ENCODE assay signal across 9 cellular contexts in the genomic region with DNA sequence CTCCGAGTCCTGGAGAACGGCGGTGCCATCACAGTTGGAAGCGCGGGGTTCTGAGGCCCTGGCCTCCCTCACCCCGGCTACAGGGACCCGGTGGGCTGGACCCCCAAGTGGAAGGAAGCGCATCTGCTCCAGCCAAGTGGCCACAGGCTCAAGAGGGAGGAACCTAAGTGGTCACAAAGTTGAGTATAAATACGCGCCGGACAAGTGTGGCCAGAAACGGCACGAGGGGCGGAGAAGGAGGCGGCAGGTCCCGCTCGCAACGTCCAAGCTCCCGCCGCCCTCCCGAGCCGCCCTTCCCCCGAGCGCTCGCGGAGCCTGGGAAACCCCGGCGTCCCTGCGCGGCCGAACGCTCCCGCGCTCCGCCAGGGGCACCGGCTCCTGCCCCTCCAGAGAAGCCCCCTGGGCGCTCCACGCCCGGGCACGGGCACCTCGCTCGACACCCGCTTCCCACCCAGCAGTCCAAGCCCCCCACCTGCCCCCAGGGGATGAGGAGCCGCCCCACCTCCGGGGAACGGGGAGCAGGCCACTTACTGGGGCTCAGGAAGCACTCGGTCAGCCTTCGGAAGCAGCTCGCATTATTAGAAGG. TPM values are rescaled to one million over a fixed set of nuclear protein-coding genes. Genes with fewer than 3 reads are reported as not detected.
DNase-seq lines count a peak whose midpoint lies in the region; ATAC-seq, FAIRE-seq and TF ChIP-seq lines count a peak whose summit lies in the region.
"Had no signal": no experiment of that assay in that cellular context is flagged by ENCODE, and none has a peak within 500 bp of the region (broad histone marks: within the 10 kb centered on the region; RNA-seq: fewer than 3 reads in every experiment).

No MANE protein-coding gene starts in this region.

- H3K4me1 ChIP-seq in endothelial cell of umbilical vein (ENCODE audit: control insufficient read depth, extremely low read depth, insufficient read depth, low read length) (peaks cover 13% of the 10 kb centered on the region), vagina (peaks cover 21% of the 10 kb centered on the region)

- no TSS peak for BruUV-seq in endothelial cell of umbilical vein (replicated peaks; lab: Mats Ljungman, UMichigan)

- CTCF ChIA-PET in endothelial cell of umbilical vein (lab: Charles Lee) = interaction anchor here (0.6 to 1.6 kb wide), 4 partner anchors 15 to 221 kb away, joined by 3 to 19 read pairs (median 4); no protein-coding TSS in a partner anchor

- H3K4me3 Mint-ChIP-seq in nephron = peak overlapping the region; percentile 88 to 91 (median 90)
- no peak overlapping the region for H3K4me3 Mint-ChIP-seq in T-helper 2 cell treated with Interferon-gamma antibody and Interleukin-4, amounts not matched to agents 5 μg/mL and 100 μg/mL, for 36 hours

- POLR2A ChIA-PET in endothelial cell of umbilical vein (lab: Charles Lee) = no interaction called here

- H3K9me3 ChIP-seq in endothelial cell of umbilical vein (replicated peaks; ENCODE audit: control insufficient read depth, insufficient read depth, low read length) (no peaks in the 10 kb centered on the region), vagina (no peaks in the 10 kb centered on the region)

- H3K9me3 Mint-ChIP-seq in nephron = no peaks in the 10 kb centered on the region
- H3K9me3 Mint-ChIP-seq in T-helper 2 cell treated with Interferon-gamma antibody and Interleukin-4, amounts not matched to agents 5 μg/mL and 100 μg/mL, for 36 hours = no peaks in the 10 kb centered on the region

- DNase-seq in Right ventricle myocardium superior = peak; percentile 49
- no peak for DNase-seq in cardiac septum (ENCODE audit: low spot score)
- DNase-seq in endothelial cell of umbilical vein (ENCODE audit: low read depth, low spot score) = no peak
- DNase-seq in vagina (ENCODE audit: extremely low spot score in 2 of 2) = no peak
- no peak for DNase-seq in UCSD-AML1 (lab: John Stamatoyannopoulos, UW; ENCODE audit: unreplicated experiment)
- no peak for DNase-seq in DMS79 (lab: John Stamatoyannopoulos, UW)
- DNase-seq in T-helper 2 cell treated with Interferon-gamma antibody and Interleukin-4, amounts not matched to agents 5 μg/mL and 100 μg/mL, for 36 hours (ENCODE audit: low spot score) = no peak
- DNase-seq: T-helper 1 cell had no signal

- intact Hi-C loops in Right ventricle myocardium superior (cut with DNase I) (loop anchor here (10.0 kb wide), 1 partner anchor 217 kb away; no protein-coding TSS in a partner anchor), cardiac septum (cut with DNase I) (loop anchor here (5.0 kb wide), 6 partner anchors 41 to 214 kb away; no protein-coding TSS in a partner anchor), endothelial cell of umbilical vein (cut with micrococcal nuclease) (loop anchor here (2.0 to 5.0 kb wide), 4 partner anchors 74 to 113 kb away; no protein-coding TSS in a partner anchor), vagina (cut with DNase I) (no loop called here)

- FAIRE-seq in endothelial cell of umbilical vein (lab: Jason Lieb, UNC) = no peak

- ATAC-seq in Right ventricle myocardium superior (ENCODE audit: poor library complexity) = no peak

- peak overlapping the region; percentile 66 for H3K9ac ChIP-seq in endothelial cell of umbilical vein (replicated peaks; ENCODE audit: extremely low read depth, insufficient read depth, low read length)

- peaks cover 36 to 55% of the 10 kb centered on the region in 2 experiments for H3K27me3 ChIP-seq in endothelial cell of umbilical vein (ENCODE audit: control insufficient read depth in 2 of 2, insufficient read depth in 2 of 2, low read length in 2 of 2)
- no peaks in the 10 kb centered on the region for H3K27me3 ChIP-seq in vagina

- TF ChIP-seq CTCF in endothelial cell of umbilical vein (IDR thresholded peaks at IDR 0.05; ENCODE audit: extremely low read depth in 1 of 2, insufficient read depth in 1 of 2, low read depth in 1 of 2, low read length in 2 of 2) (no peak), nephron (IDR thresholded peaks at IDR 0.05; ENCODE audit: unreplicated experiment in 3 of 3) (no peak), vagina (IDR thresholded peaks at IDR 0.05) (no peak)

- H3K4me1 Mint-ChIP-seq in nephron = peaks cover 26% of the 10 kb centered on the region
- peaks cover 2% of the 10 kb centered on the region for H3K4me1 Mint-ChIP-seq in T-helper 2 cell treated with Interferon-gamma antibody and Interleukin-4, amounts not matched to agents 5 μg/mL and 100 μg/mL, for 36 hours (ENCODE audit: low read depth)

- peak overlapping the region; percentile 61 for H3K4me2 ChIP-seq in endothelial cell of umbilical vein (ENCODE audit: insufficient read depth, low read length)

- dilution Hi-C loops in endothelial cell of umbilical vein (cut with MboI; ENCODE audit: extremely low pct_ligation_motif_present, low sequenced_read_pairs) = no loop called here

- no peaks in the 10 kb centered on the region for H3K36me3 Mint-ChIP-seq in nephron (ENCODE audit: low read depth)
- no peaks in the 10 kb centered on the region for H3K36me3 Mint-ChIP-seq in T-helper 2 cell treated with Interferon-gamma antibody and Interleukin-4, amounts not matched to agents 5 μg/mL and 100 μg/mL, for 36 hours (ENCODE audit: low read depth)

- H3K36me3 ChIP-seq in endothelial cell of umbilical vein (ENCODE audit: control insufficient read depth in 2 of 2, extremely low read depth in 1 of 2, insufficient read depth in 2 of 2, low read length in 2 of 2) (no peaks in the 10 kb centered on the region), vagina (no peaks in the 10 kb centered on the region)

- H3K27me3 Mint-ChIP-seq in nephron (ENCODE audit: low read depth) = peaks cover 59% of the 10 kb centered on the region
- peaks cover 59% of the 10 kb centered on the region for H3K27me3 Mint-ChIP-seq in T-helper 2 cell treated with Interferon-gamma antibody and Interleukin-4, amounts not matched to agents 5 μg/mL and 100 μg/mL, for 36 hours (ENCODE audit: low read depth)

- H3K27ac Mint-ChIP-seq in nephron = peak overlapping the region in 1 of 3 experiments; percentile 79
- H3K27ac Mint-ChIP-seq in T-helper 2 cell treated with Interferon-gamma antibody and Interleukin-4, amounts not matched to agents 5 μg/mL and 100 μg/mL, for 36 hours = no peak overlapping the region

- H3K27ac ChIP-seq in endothelial cell of umbilical vein (ENCODE audit: insufficient read depth, low read depth, low read length) (peak overlapping the region; percentile 17), vagina (peak overlapping the region; percentile 56)

- H3K4me3 ChIP-seq in endothelial cell of umbilical vein (replicated peaks in 1 of 3; ENCODE audit: insufficient read depth in 1 of 3, low read depth in 1 of 3, low read length in 3 of 3) (peak overlapping the region; percentile 43 to 83 (median 50)), vagina (peak overlapping the region; percentile 55 to 62)

- no peaks in the 10 kb centered on the region for H4K20me1 ChIP-seq in endothelial cell of umbilical vein (replicated peaks; ENCODE audit: control insufficient read depth, extremely low read depth, insufficient read depth, low read length)

- no peaks in the 10 kb centered on the region for H3K9me1 ChIP-seq in endothelial cell of umbilical vein (replicated peaks; ENCODE audit: control insufficient read depth, extremely low read depth, insufficient read depth, low read length)

- peak overlapping the region; percentile 71 for H2AFZ ChIP-seq in endothelial cell of umbilical vein (ENCODE audit: low read depth, low read length)

- no peak for TF ChIP-seq POLR2A in endothelial cell of umbilical vein (IDR thresholded peaks at IDR 0.05; ENCODE audit: low read depth, low read length)
- TF ChIP-seq POLR2A in vagina (IDR thresholded peaks at IDR 0.05) = no peak

- H3K79me2 ChIP-seq in endothelial cell of umbilical vein (ENCODE audit: control insufficient read depth, insufficient read depth, low read length) = peaks cover 2% of the 10 kb centered on the region

TF ChIP-seq in endothelial cell of umbilical vein, 7 proteins besides CTCF, POLR2A, EP300 and RAD21:
- TF ChIP-seq EZH2 (IDR thresholded peaks at IDR 0.05; ENCODE audit: borderline replicate concordance, low read depth, low read length, severe bottlenecking) (peak; percentile 37), POLR2AphosphoS5 (IDR thresholded peaks at IDR 0.05; ENCODE audit: insufficient read depth, low read depth, low read length) (no peak), FOS (IDR thresholded peaks at IDR 0.05; ENCODE audit: borderline replicate concordance, insufficient read depth, low read length) (no peak), MYC (IDR thresholded peaks at IDR 0.05; ENCODE audit: low read depth, low read length) (no peak), GATA2 (IDR thresholded peaks at IDR 0.05; ENCODE audit: insufficient read depth, insufficient read length, low read depth, low read length) (no peak)
- TF ChIP-seq, protein P1, sequence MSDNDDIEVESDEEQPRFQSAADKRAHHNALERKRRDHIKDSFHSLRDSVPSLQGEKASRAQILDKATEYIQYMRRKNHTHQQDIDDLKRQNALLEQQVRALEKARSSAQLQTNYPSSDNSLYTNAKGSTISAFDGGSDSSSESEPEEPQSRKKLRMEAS (IDR thresholded peaks at IDR 0.05; ENCODE audit: insufficient read depth, insufficient read length) = no peak

RNA-seq across cellular contexts. Expression of a gene that starts 1.5 kb away (rescaled TPM):
- 11.6 TPM for total RNA-seq in Right ventricle myocardium superior
- 25.1 TPM for total RNA-seq in cardiac septum
- 2.9 and 6.5 TPM in 2 replicates for total RNA-seq in endothelial cell of umbilical vein
- 0.86 and 1.1 TPM in 2 replicates for polyA plus RNA-seq in endothelial cell of umbilical vein
- 0.74 and 0.80 TPM in 2 replicates for polyA plus RNA-seq in endothelial cell of umbilical vein (2011; cell fraction: cytosol; rRNA removed)
- 2.1 and 2.4 TPM in 2 replicates for polyA plus RNA-seq in endothelial cell of umbilical vein (2011; cell fraction: nucleus; rRNA removed)
- 2.1 and 7.1 TPM in 2 replicates for polyA plus RNA-seq in endothelial cell of umbilical vein (2012)
- polyA minus RNA-seq in endothelial cell of umbilical vein = 4.8 and 6.2 TPM in 2 replicates
- 94.2 TPM for polyA minus RNA-seq in endothelial cell of umbilical vein (2011; cell fraction: cytosol; rRNA and poly(A)+ RNA removed)
- polyA minus RNA-seq in endothelial cell of umbilical vein (2011; cell fraction: nucleus; rRNA and poly(A)+ RNA removed) = 7.5 and 8.2 TPM in 2 replicates
- 15.0 TPM for total RNA-seq in vagina
